1 cellular context compared by ENCODE assay signal in genomic region chr5:140219068-140219971, GRCh38.
TF ChIP-seq lines count a peak whose summit lies in the region.

No MANE protein-coding gene starts in this region.

TF ChIP-seq in SK-N-SH, 30 proteins besides CTCF, POLR2A, EP300 and RAD21 (continued from another document):
- TF ChIP-seq MAX (IDR thresholded peaks at IDR 0.05; ENCODE audit: low read depth) = no peak
